8 cellular contexts compared by ENCODE assay signal in the genomic region with DNA sequence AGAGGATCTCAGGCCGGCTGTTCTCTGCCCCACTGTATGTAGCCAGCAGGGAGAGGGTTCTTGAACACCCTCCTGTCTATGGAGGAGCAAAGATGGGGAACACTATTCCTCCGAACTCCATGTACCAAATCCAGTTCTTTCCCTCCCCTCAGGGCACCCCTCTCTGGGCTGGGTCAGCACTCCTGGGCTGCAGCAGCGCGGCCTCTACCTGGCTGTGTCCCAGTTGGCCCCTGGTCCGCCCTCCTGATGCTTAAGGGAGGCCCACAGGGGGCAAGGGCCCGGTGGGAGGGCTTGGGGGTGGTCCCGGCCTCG. TPM values are rescaled to one million over a fixed set of nuclear protein-coding genes. Genes with fewer than 3 reads are reported as not detected.
DNase-seq lines count a peak whose midpoint lies in the region; ATAC-seq and TF ChIP-seq lines count a peak whose summit lies in the region.

No MANE protein-coding gene starts in this region.

- no peak for TF ChIP-seq CTCF in cardiac muscle cell (IDR thresholded peaks at IDR 0.05; ENCODE audit: low read depth, low read length)
- no peak for TF ChIP-seq CTCF in smooth muscle cell (IDR thresholded peaks at IDR 0.05; ENCODE audit: borderline replicate concordance, insufficient read depth, poor library complexity, severe bottlenecking)

- WGBS in smooth muscle cell (ENCODE audit: low lambda C conversion rate), result 65% methylated on average over 8 of the region's 8 CpGs

- H3K4me2 ChIP-seq in smooth muscle cell, result peak overlapping the region; percentile 92

- ATAC-seq in GM21360 (IDR thresholded peaks at IDR 0.05; ENCODE audit: unreplicated experiment) (peak; percentile 6), HG03342 (IDR thresholded peaks at IDR 0.05; ENCODE audit: unreplicated experiment) (no peak), HG02571 (IDR thresholded peaks at IDR 0.05; ENCODE audit: unreplicated experiment) (no peak)

- peak overlapping the region; percentile 77 for H3K9ac ChIP-seq in smooth muscle cell (ENCODE audit: low read depth)

- H3K79me2 ChIP-seq in smooth muscle cell (ENCODE audit: low read depth), result peaks cover 20% of the 10 kb centered on the region

- no peaks in the 10 kb centered on the region for H3F3A ChIP-seq in smooth muscle cell (ENCODE audit: low read depth)

- H3K9me3 ChIP-seq in SJSA1 (replicated peaks) (no peaks in the 10 kb centered on the region), cardiac muscle cell (ENCODE audit: low read depth) (no peaks in the 10 kb centered on the region), smooth muscle cell (replicated peaks; ENCODE audit: low read depth) (no peaks in the 10 kb centered on the region)

- no peaks in the 10 kb centered on the region for H4K20me1 ChIP-seq in smooth muscle cell (ENCODE audit: low read depth)

- DNase-seq in SJSA1 (ENCODE audit: low read depth in 1 of 2, low spot score in 2 of 2) (no peak), cardiac muscle cell (ENCODE audit: low read depth in 1 of 2, low spot score in 1 of 2) (no peak), smooth muscle cell (lab: John Stamatoyannopoulos, UW; ENCODE audit: unreplicated experiment) (no peak), NCI-H1436 (lab: John Stamatoyannopoulos, UW) (no peak), NCI-H446 (lab: John Stamatoyannopoulos, UW) (no peak)

- H3K36me3 ChIP-seq in SJSA1 (peaks cover 41% of the 10 kb centered on the region), cardiac muscle cell (peaks cover 17% of the 10 kb centered on the region), smooth muscle cell (ENCODE audit: low read depth) (no peaks in the 10 kb centered on the region)

- H2AFZ ChIP-seq in smooth muscle cell (ENCODE audit: low read depth), result peak overlapping the region; percentile 91

- H3K27me3 ChIP-seq in SJSA1 (replicated peaks) (no peaks in the 10 kb centered on the region; the same call in 1 of the 2 replicates), cardiac muscle cell (no peaks in the 10 kb centered on the region), smooth muscle cell (ENCODE audit: low read depth) (no peaks in the 10 kb centered on the region)

- peaks cover 8% of the 10 kb centered on the region for H3K4me1 ChIP-seq in SJSA1 (replicated peaks)
- H3K4me1 ChIP-seq in cardiac muscle cell (ENCODE audit: low read depth), result peaks cover 7% of the 10 kb centered on the region
- peaks cover 30% of the 10 kb centered on the region for H3K4me1 ChIP-seq in smooth muscle cell (ENCODE audit: low read depth)

- H3K4me3 ChIP-seq in SJSA1, result peak overlapping the region; percentile 88
- peak overlapping the region; percentile 99 for H3K4me3 ChIP-seq in cardiac muscle cell
- peak overlapping the region; percentile 94 for H3K4me3 ChIP-seq in smooth muscle cell

- H3K27ac ChIP-seq in SJSA1, result peak overlapping the region; percentile 67
- no peak overlapping the region for H3K27ac ChIP-seq in cardiac muscle cell
- H3K27ac ChIP-seq in smooth muscle cell (ENCODE audit: low read depth), result no peak overlapping the region

RNA-seq across cellular contexts. Expression of a gene that starts 0.5 kb away (rescaled TPM):
- total RNA-seq in SJSA1 (2014; rRNA removed; shearing (Covaris generic)), result 48.8 and 72.0 TPM in 2 replicates
- 68.4 and 83.3 TPM in 2 replicates for total RNA-seq in cardiac muscle cell
- polyA plus RNA-seq in cardiac muscle cell, result 59.7 and 60.4 TPM in 2 replicates
- 26.7 and 31.0 TPM in 2 replicates for total RNA-seq in smooth muscle cell
- polyA plus RNA-seq in smooth muscle cell, result 38.8 and 44.1 TPM in 2 replicates

RNA-seq across cellular contexts. Expression of a gene that starts 4.3 kb away (rescaled TPM):
- total RNA-seq in SJSA1 (2014; rRNA removed; shearing (Covaris generic)), result not detected in 2 replicates
- total RNA-seq in cardiac muscle cell (1.8 and 3.6 TPM in 2 replicates), smooth muscle cell (0.27 TPM in 1 of 2 replicates, not detected in the other)
- polyA plus RNA-seq in cardiac muscle cell (0.95 and 3.8 TPM in 2 replicates), smooth muscle cell (0.66 and 0.85 TPM in 2 replicates)

RNA-seq across cellular contexts. Expression of a gene that starts 36.8 kb away (rescaled TPM):
- total RNA-seq in SJSA1 (2014; rRNA removed; shearing (Covaris generic)), result 1.1 and 1.2 TPM in 2 replicates
- total RNA-seq in cardiac muscle cell, result 0.11 and 0.57 TPM in 2 replicates
- polyA plus RNA-seq in cardiac muscle cell, result 0.05 TPM in 1 of 2 replicates, not detected in the other
- 21.7 and 32.9 TPM in 2 replicates for total RNA-seq in smooth muscle cell
- 35.9 and 59.0 TPM in 2 replicates for polyA plus RNA-seq in smooth muscle cell

Comparison
In these comparisons a context has a peak if more than half of its experiments do, and no peak if none do; other contexts are left out.
1. RNA of a gene that starts 36.8 kb away (total RNA-seq): 21.7 to 32.9 TPM in smooth muscle cell; 1.1 to 1.2 TPM in SJSA1 and 0.11 to 0.57 TPM in cardiac muscle cell; every median in the first group is over 10 times any median in the second.
2. Peak in every context shown above with its lines, with median percentiles within 50 percentile points of each other: H3K4me3 ChIP-seq.